Comparison of ENCODE assay signal across 9 cellular contexts in genomic region chr19:12838893-12839656, GRCh38. TPM values are rescaled to one million over a fixed set of nuclear protein-coding genes. Genes with fewer than 3 reads are reported as not detected.
DNase-seq lines count a peak whose midpoint lies in the region; ATAC-seq, FAIRE-seq and TF ChIP-seq lines count a peak whose summit lies in the region.
"Had no signal": no experiment of that assay in that cellular context is flagged by ENCODE, and none has a peak within 500 bp of the region (broad histone marks: within the 10 kb centered on the region; RNA-seq: fewer than 3 reads in every experiment).

No MANE protein-coding gene starts in this region.

- H3K9me2 ChIP-seq in neural cell (ENCODE audit: insufficient read depth, low read length) = no peaks in the 10 kb centered on the region

- no peaks in the 10 kb centered on the region for H3K79me2 ChIP-seq in KMS-11 (ENCODE audit: insufficient read depth, low read depth)
- peaks cover 33% of the 10 kb centered on the region for H3K79me2 ChIP-seq in neural cell (replicated peaks; ENCODE audit: insufficient read depth, low read length)

- no peak for TF ChIP-seq RAD21 in neural cell (conservative IDR thresholded peaks at IDR 0.05)

- H3K4me2 ChIP-seq in KMS-11 (peak overlapping the region; percentile 89), neural cell (ENCODE audit: low read length) (peak overlapping the region; percentile 83)

- H3K27me3 Mint-ChIP-seq in activated naive CD8-positive, alpha-beta T cell treated with anti-CD3 and anti-CD28 coated beads, Interleukin-2, amount 50 U/mL, for 24 hours = peaks cover 78% of the 10 kb centered on the region

- H3K27me3 ChIP-seq in KMS-11 (ENCODE audit: insufficient read depth, low read depth) = peaks cover 37% of the 10 kb centered on the region
- H3K27me3 ChIP-seq in neural cell (ENCODE audit: insufficient read depth, low read depth, low read length) = peaks cover 16% of the 10 kb centered on the region

- H4K20me1 ChIP-seq in KMS-11 (ENCODE audit: insufficient read depth) (no peaks in the 10 kb centered on the region), neural cell (ENCODE audit: insufficient read depth) (peaks cover 7% of the 10 kb centered on the region)

- H3K36me3 ChIP-seq in KMS-11 (ENCODE audit: insufficient read depth) (no peaks in the 10 kb centered on the region), neural cell (ENCODE audit: insufficient read depth, low read length) (peaks cover 5% of the 10 kb centered on the region)

- peaks cover 30% of the 10 kb centered on the region for H3K4me1 Mint-ChIP-seq in activated naive CD8-positive, alpha-beta T cell treated with anti-CD3 and anti-CD28 coated beads, Interleukin-2, amount 50 U/mL, for 24 hours

- DNase-seq in DMS53 (lab: John Stamatoyannopoulos, UW) (peak; percentile 70), DMS53 treated with DMSO at 0.1 percent for 48 hours (lab: John Stamatoyannopoulos, UW; ENCODE audit: unreplicated experiment) (no peak), D721Med (ENCODE audit: insufficient read length, low spot score) (no peak)
- peak; percentile 13 for DNase-seq in activated naive CD8-positive, alpha-beta T cell treated with anti-CD3 and anti-CD28 coated beads, Interleukin-2, amount 50 U/mL, for 24 hours
- DNase-seq: NCI-H187 had no signal

- no peak for ATAC-seq in activated naive CD8-positive, alpha-beta T cell treated with anti-CD3 and anti-CD28 coated beads, Interleukin-2, amount 50 U/mL, for 24 hours
- ATAC-seq in HG02938 (IDR thresholded peaks at IDR 0.05; ENCODE audit: unreplicated experiment) (no peak), GM18517 (IDR thresholded peaks at IDR 0.05; ENCODE audit: unreplicated experiment) (no peak)

- H3K36me3 Mint-ChIP-seq in activated naive CD8-positive, alpha-beta T cell treated with anti-CD3 and anti-CD28 coated beads, Interleukin-2, amount 50 U/mL, for 24 hours (ENCODE audit: low read depth) = no peaks in the 10 kb centered on the region

- H3K27ac ChIP-seq in KMS-11 = no peak overlapping the region
- peak overlapping the region; percentile 91 for H3K27ac ChIP-seq in neural cell (ENCODE audit: low read length)

- peaks cover 5% of the 10 kb centered on the region for H3K4me1 ChIP-seq in KMS-11 (ENCODE audit: low read depth, poor library complexity, severe bottlenecking)

- no peak for FAIRE-seq in D721Med (lab: Jason Lieb, UNC)

- TF ChIP-seq EP300 in neural cell (conservative IDR thresholded peaks at IDR 0.05; ENCODE audit: poor library complexity, severe bottlenecking) = peak; percentile 96

- TF ChIP-seq CTCF in KMS-11 (conservative IDR thresholded peaks at IDR 0.05; ENCODE audit: low read depth, low read length) = no peak
- TF ChIP-seq CTCF in neural cell (IDR thresholded peaks at IDR 0.05; ENCODE audit: poor library complexity, severe bottlenecking) = peak; percentile 31
- TF ChIP-seq CTCF in D721Med (IDR thresholded peaks at IDR 0.05; ENCODE audit: insufficient read depth, missing control alignments) = no peak

- H3K9ac ChIP-seq in KMS-11 (peak overlapping the region; percentile 61), neural cell (ENCODE audit: low read length) (peak overlapping the region; percentile 100)

- peak overlapping the region; percentile 76 for H2AFZ ChIP-seq in KMS-11 (ENCODE audit: low read depth)
- H2AFZ ChIP-seq in neural cell (ENCODE audit: low read depth, low read length) = peak overlapping the region; percentile 73

- H3K9me3 ChIP-seq in neural cell (ENCODE audit: low read length) = no peaks in the 10 kb centered on the region

- H3K4me3 ChIP-seq in KMS-11 (IDR thresholded peaks at IDR 0.05; ENCODE audit: insufficient read depth, low read depth, low read length) (no peak overlapping the region), neural cell (ENCODE audit: low read length) (peak overlapping the region; percentile 92)

- no peaks in the 10 kb centered on the region for H3F3A ChIP-seq in neural cell (ENCODE audit: insufficient read depth, low read length, poor library complexity, severe bottlenecking)

- H3K9me3 Mint-ChIP-seq in activated naive CD8-positive, alpha-beta T cell treated with anti-CD3 and anti-CD28 coated beads, Interleukin-2, amount 50 U/mL, for 24 hours = no peaks in the 10 kb centered on the region

- no peak overlapping the region for H3K27ac Mint-ChIP-seq in activated naive CD8-positive, alpha-beta T cell treated with anti-CD3 and anti-CD28 coated beads, Interleukin-2, amount 50 U/mL, for 24 hours

- peak overlapping the region; percentile 70 for H3K4me3 Mint-ChIP-seq in activated naive CD8-positive, alpha-beta T cell treated with anti-CD3 and anti-CD28 coated beads, Interleukin-2, amount 50 U/mL, for 24 hours

TF ChIP-seq in neural cell, 6 proteins besides CTCF, POLR2A, EP300 and RAD21:
- TF ChIP-seq TAF1 (IDR thresholded peaks at IDR 0.05; ENCODE audit: low read depth) (peak; percentile 76), MXI1 (conservative IDR thresholded peaks at IDR 0.05; ENCODE audit: poor library complexity, severe bottlenecking) (peak; percentile 75), POLR2AphosphoS5 (IDR thresholded peaks at IDR 0.05) (peak; percentile 95), EZH2 (IDR thresholded peaks at IDR 0.05; ENCODE audit: borderline replicate concordance, insufficient read depth, low read length, poor library complexity, severe bottlenecking) (no peak)

RNA-seq across cellular contexts. Expression of gene MAST1, which starts 0.8 kb away (rescaled TPM):
- 65.0 and 105 TPM in 2 replicates for polyA plus RNA-seq in neural cell
- 79.9 and 80.7 TPM in 2 replicates for polyA minus RNA-seq in neural cell

RNA-seq across cellular contexts. Expression of gene RTBDN, which starts 4.7 kb away (rescaled TPM):
- polyA plus RNA-seq in neural cell = 1.0 TPM in 1 of 2 replicates, not detected in the other
- polyA minus RNA-seq in neural cell = not detected in 2 replicates

RNA-seq across cellular contexts. Expression of gene RNASEH2A, which starts 32.7 kb away (rescaled TPM):
- 25.7 and 28.2 TPM in 2 replicates for polyA plus RNA-seq in neural cell
- polyA minus RNA-seq in neural cell = 14.1 and 14.8 TPM in 2 replicates

RNA-seq across cellular contexts. Expression of gene THSD8, which starts 37.2 kb away (rescaled TPM):
- polyA plus RNA-seq in neural cell = not detected in 2 replicates
- not detected in 2 replicates for polyA minus RNA-seq in neural cell

RNA-seq across cellular contexts. Expression of gene PRDX2, which starts 37.5 kb away (rescaled TPM):
- 832 and 882 TPM in 2 replicates for polyA plus RNA-seq in neural cell
- polyA minus RNA-seq in neural cell = 318 and 324 TPM in 2 replicates

Comparison
In these comparisons a context has a peak if more than half of its experiments do, and no peak if none do; other contexts are left out.
1. DNase-seq: peak in DMS53 (single experiment) and activated naive CD8-positive, alpha-beta T cell treated with anti-CD3 and anti-CD28 coated beads, Interleukin-2, amount 50 U/mL, for 24 hours (single experiment); none in DMS53 treated with DMSO at 0.1 percent for 48 hours (single experiment) and D721Med (single experiment).